ENCODE assay signal across 1 cellular context in genomic region chr13:37047032-37047431, GRCh38.
A peak's percentile ranks its signal among the peaks of the same experiment; 100 is the strongest.
TF ChIP-seq lines count a peak whose summit lies in the region.

No MANE protein-coding gene starts in this region.

TF ChIP-seq in HEK293, 187 proteins besides CTCF, POLR2A, EP300 and RAD21 (continued from another document and continues in another):
- TF ChIP-seq ZNF692 (tag by site-specific recombination; IDR thresholded peaks at IDR 0.05), result peak; percentile 51; the same call in 1 of the 2 replicates
- TF ChIP-seq ZIC2 (tag by site-specific recombination; IDR thresholded peaks at IDR 0.05), result peak; percentile 94
- TF ChIP-seq ZNF404 (tag by site-specific recombination; IDR thresholded peaks at IDR 0.05), result no peak
- TF ChIP-seq MYNN (tag by site-specific recombination; IDR thresholded peaks at IDR 0.05; ENCODE audit: borderline replicate concordance), result no peak; the same call in 1 of the 2 replicates
- TF ChIP-seq ZNF311 (tag by site-specific recombination; IDR thresholded peaks at IDR 0.05; ENCODE audit: borderline replicate concordance), result no peak
- TF ChIP-seq ZNF112 (tag by site-specific recombination; IDR thresholded peaks at IDR 0.05), result no peak
- TF ChIP-seq ZNF221 (tag by site-specific recombination; IDR thresholded peaks at IDR 0.05; ENCODE audit: borderline replicate concordance), result no peak
- TF ChIP-seq ZNF211 (tag by site-specific recombination; IDR thresholded peaks at IDR 0.05; ENCODE audit: low read depth), result no peak
- peak; percentile 97 for TF ChIP-seq WT1 (tag by site-specific recombination; IDR thresholded peaks at IDR 0.05)
- no peak for TF ChIP-seq ZNF292 (tag by site-specific recombination; IDR thresholded peaks at IDR 0.05; ENCODE audit: borderline replicate concordance, low read depth)
- TF ChIP-seq, protein P1, sequence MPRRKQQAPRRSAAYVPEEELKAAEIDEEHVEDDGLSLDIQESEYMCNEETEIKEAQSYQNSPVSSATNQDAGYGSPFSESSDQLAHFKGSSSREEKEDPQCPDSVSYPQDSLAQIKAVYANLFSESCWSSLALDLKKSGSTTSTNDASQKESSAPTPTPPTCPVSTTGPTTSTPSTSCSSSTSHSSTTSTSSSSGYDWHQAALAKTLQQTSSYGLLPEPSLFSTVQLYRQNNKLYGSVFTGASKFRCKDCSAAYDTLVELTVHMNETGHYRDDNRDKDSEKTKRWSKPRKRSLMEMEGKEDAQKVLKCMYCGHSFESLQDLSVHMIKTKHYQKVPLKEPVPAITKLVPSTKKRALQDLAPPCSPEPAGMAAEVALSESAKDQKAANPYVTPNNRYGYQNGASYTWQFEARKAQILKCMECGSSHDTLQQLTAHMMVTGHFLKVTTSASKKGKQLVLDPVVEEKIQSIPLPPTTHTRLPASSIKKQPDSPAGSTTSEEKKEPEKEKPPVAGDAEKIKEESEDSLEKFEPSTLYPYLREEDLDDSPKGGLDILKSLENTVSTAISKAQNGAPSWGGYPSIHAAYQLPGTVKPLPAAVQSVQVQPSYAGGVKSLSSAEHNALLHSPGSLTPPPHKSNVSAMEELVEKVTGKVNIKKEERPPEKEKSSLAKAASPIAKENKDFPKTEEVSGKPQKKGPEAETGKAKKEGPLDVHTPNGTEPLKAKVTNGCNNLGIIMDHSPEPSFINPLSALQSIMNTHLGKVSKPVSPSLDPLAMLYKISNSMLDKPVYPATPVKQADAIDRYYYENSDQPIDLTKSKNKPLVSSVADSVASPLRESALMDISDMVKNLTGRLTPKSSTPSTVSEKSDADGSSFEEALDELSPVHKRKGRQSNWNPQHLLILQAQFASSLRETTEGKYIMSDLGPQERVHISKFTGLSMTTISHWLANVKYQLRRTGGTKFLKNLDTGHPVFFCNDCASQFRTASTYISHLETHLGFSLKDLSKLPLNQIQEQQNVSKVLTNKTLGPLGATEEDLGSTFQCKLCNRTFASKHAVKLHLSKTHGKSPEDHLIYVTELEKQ (tag by site-specific recombination; IDR thresholded peaks at IDR 0.05; ENCODE audit: borderline replicate concordance), result peak; percentile 93
- no peak for TF ChIP-seq ZNF169 (tag by site-specific recombination; IDR thresholded peaks at IDR 0.05)
- no peak for TF ChIP-seq ZNF214 (tag by site-specific recombination; IDR thresholded peaks at IDR 0.05; ENCODE audit: borderline replicate concordance)
- TF ChIP-seq, protein P2, sequence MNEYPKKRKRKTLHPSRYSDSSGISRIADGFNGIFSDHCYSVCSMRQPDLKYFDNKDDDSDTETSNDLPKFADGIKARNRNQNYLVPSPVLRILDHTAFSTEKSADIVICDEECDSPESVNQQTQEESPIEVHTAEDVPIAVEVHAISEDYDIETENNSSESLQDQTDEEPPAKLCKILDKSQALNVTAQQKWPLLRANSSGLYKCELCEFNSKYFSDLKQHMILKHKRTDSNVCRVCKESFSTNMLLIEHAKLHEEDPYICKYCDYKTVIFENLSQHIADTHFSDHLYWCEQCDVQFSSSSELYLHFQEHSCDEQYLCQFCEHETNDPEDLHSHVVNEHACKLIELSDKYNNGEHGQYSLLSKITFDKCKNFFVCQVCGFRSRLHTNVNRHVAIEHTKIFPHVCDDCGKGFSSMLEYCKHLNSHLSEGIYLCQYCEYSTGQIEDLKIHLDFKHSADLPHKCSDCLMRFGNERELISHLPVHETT (tag by site-specific recombination; IDR thresholded peaks at IDR 0.05), result peak; percentile 85; the same call in 1 of the 2 replicates
- TF ChIP-seq KLF9 (tag by site-specific recombination; IDR thresholded peaks at IDR 0.05; ENCODE audit: low read depth), result 0 out of 2 replicates have a peak, but pooled peaks have one; percentile 30
- TF ChIP-seq ZXDB (tag by site-specific recombination; IDR thresholded peaks at IDR 0.05), result peak; percentile 96
- TF ChIP-seq ZNF280D (tag by site-specific recombination; IDR thresholded peaks at IDR 0.05), result no peak
- TF ChIP-seq, protein P3, sequence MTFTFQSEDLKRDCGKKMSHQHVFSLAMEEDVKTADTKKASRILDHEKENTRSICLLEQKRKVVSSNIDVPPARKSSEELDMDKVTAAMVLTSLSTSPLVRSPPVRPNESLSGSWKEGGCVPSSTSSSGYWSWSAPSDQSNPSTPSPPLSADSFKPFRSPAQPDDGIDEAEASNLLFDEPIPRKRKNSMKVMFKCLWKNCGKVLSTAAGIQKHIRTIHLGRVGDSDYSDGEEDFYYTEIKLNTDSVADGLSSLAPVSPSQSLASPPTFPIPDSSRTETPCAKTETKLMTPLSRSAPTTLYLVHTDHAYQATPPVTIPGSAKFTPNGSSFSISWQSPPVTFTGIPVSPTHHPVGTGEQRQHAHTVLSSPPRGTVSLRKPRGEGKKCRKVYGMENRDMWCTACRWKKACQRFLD (tag by site-specific recombination; IDR thresholded peaks at IDR 0.05), result no peak
- no peak for TF ChIP-seq PRDM1 (tag by site-specific recombination; IDR thresholded peaks at IDR 0.05)
- TF ChIP-seq REPIN1 (tag by site-specific recombination; IDR thresholded peaks at IDR 0.05; ENCODE audit: low read depth), result no peak
- TF ChIP-seq ZNF114 (tag by site-specific recombination; IDR thresholded peaks at IDR 0.05), result no peak
- TF ChIP-seq ZNF623 (tag by site-specific recombination; IDR thresholded peaks at IDR 0.05), result no peak
- no peak for TF ChIP-seq HOXC10 (CRISPR knock-in tag; IDR thresholded peaks at IDR 0.05)
- no peak for TF ChIP-seq ZNF555 (tag by site-specific recombination; conservative IDR thresholded peaks at IDR 0.05)
- TF ChIP-seq, protein P4, sequence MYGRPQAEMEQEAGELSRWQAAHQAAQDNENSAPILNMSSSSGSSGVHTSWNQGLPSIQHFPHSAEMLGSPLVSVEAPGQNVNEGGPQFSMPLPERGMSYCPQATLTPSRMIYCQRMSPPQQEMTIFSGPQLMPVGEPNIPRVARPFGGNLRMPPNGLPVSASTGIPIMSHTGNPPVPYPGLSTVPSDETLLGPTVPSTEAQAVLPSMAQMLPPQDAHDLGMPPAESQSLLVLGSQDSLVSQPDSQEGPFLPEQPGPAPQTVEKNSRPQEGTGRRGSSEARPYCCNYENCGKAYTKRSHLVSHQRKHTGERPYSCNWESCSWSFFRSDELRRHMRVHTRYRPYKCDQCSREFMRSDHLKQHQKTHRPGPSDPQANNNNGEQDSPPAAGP (tag by site-specific recombination; IDR thresholded peaks at IDR 0.05), result no peak
- no peak for TF ChIP-seq ZNF398 (tag by site-specific recombination; IDR thresholded peaks at IDR 0.05)
- peak; percentile 92 for TF ChIP-seq ZNF366 (tag by site-specific recombination; conservative IDR thresholded peaks at IDR 0.05)
- no peak; the same call in none of the 2 replicates for TF ChIP-seq ZNF426 (tag by site-specific recombination; IDR thresholded peaks at IDR 0.05)
- TF ChIP-seq, protein P5, sequence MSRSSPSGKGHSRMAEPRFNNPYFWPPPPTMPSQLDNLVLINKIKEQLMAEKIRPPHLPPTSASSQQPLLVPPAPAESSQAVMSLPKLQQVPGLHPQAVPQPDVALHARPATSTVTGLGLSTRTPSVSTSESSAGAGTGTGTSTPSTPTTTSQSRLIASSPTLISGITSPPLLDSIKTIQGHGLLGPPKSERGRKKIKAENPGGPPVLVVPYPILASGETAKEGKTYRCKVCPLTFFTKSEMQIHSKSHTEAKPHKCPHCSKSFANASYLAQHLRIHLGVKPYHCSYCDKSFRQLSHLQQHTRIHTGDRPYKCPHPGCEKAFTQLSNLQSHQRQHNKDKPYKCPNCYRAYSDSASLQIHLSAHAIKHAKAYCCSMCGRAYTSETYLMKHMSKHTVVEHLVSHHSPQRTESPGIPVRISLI (tag by site-specific recombination; IDR thresholded peaks at IDR 0.05), result peak; percentile 60; the same call in 1 of the 2 replicates
- TF ChIP-seq ZNF792 (tag by site-specific recombination; IDR thresholded peaks at IDR 0.05), result no peak
- no peak for TF ChIP-seq ZBTB48 (tag by site-specific recombination; IDR thresholded peaks at IDR 0.05)
- no peak for TF ChIP-seq ZNF175 (tag by site-specific recombination; IDR thresholded peaks at IDR 0.05)
- TF ChIP-seq, protein P6, sequence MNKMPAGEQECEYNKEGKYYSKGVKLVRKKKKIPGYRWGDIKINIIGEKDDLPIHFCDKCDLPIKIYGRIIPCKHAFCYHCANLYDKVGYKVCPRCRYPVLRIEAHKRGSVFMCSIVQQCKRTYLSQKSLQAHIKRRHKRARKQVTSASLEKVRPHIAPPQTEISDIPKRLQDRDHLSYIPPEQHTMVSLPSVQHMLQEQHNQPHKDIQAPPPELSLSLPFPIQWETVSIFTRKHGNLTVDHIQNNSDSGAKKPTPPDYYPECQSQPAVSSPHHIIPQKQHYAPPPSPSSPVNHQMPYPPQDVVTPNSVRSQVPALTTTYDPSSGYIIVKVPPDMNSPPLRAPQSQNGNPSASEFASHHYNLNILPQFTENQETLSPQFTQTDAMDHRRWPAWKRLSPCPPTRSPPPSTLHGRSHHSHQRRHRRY (tag by site-specific recombination; IDR thresholded peaks at IDR 0.05), result peak; percentile 82; the same call in 1 of the 2 replicates
- 0 out of 2 replicates have a peak, but pooled peaks have one; percentile 15 for TF ChIP-seq ZNF19 (tag by site-specific recombination; IDR thresholded peaks at IDR 0.05; ENCODE audit: low read depth)
- TF ChIP-seq, protein P7, sequence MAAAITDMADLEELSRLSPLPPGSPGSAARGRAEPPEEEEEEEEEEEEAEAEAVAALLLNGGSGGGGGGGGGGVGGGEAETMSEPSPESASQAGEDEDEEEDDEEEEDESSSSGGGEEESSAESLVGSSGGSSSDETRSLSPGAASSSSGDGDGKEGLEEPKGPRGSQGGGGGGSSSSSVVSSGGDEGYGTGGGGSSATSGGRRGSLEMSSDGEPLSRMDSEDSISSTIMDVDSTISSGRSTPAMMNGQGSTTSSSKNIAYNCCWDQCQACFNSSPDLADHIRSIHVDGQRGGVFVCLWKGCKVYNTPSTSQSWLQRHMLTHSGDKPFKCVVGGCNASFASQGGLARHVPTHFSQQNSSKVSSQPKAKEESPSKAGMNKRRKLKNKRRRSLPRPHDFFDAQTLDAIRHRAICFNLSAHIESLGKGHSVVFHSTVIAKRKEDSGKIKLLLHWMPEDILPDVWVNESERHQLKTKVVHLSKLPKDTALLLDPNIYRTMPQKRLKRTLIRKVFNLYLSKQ (tag by site-specific recombination; IDR thresholded peaks at IDR 0.05; ENCODE audit: borderline replicate concordance), result no peak
- TF ChIP-seq ZNF148 (tag by site-specific recombination; IDR thresholded peaks at IDR 0.05; ENCODE audit: borderline replicate concordance), result no peak
- no peak for TF ChIP-seq ZBTB20 (tag by site-specific recombination; IDR thresholded peaks at IDR 0.05)
- TF ChIP-seq ZNF561 (tag by site-specific recombination; IDR thresholded peaks at IDR 0.05; ENCODE audit: borderline replicate concordance), result peak; percentile 99
- TF ChIP-seq ZNF585B (tag by site-specific recombination; IDR thresholded peaks at IDR 0.05), result no peak
- peak; percentile 18; the same call in 1 of the 2 replicates for TF ChIP-seq SP2 (tag by site-specific recombination; IDR thresholded peaks at IDR 0.05)
